22 cellular contexts compared by ENCODE assay signal in the genomic region with DNA sequence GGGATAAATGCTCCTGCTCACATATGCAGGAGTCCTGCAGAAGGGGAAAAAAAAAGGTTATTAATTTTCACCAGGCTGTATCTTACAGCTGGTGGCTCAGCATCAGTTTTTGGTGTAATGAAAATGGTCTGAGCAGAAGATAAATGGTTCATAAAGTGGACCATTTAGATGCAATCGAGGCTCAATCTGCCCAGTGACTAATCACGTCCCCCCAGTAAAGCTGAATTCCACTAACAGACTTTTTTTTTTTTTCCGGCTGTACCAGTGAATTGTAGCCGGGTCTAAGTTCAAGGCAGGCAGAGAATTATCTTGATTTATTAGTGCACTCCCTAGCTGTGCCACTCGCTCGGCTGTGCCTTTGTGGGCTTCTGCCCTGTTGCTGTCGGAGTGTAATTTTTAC.
"Had no signal": no experiment of that assay in that cellular context is flagged by ENCODE, and none has a peak within 500 bp of the region (broad histone marks: within the 10 kb centered on the region; RNA-seq: fewer than 3 reads in every experiment).

No MANE protein-coding gene starts in this region.

- H3K4me3 Mint-ChIP-seq: dendritic cell treated with granulocyte-macrophage colony-stimulating factor and Interleukin-4, amounts not matched to agents 40 ng/mL and 50 ng/mL, for 4 days; memory B cell; natural killer cell; stimulated activated effector memory CD8-positive, alpha-beta T cell treated with anti-CD3 and anti-CD28 coated beads, Interleukin-12 subunit alpha, Interleukin-12 subunit beta, amount 100 ng/mL, for 72 hours had no signal

- H3K4me1 Mint-ChIP-seq: memory B cell; stimulated activated effector memory CD8-positive, alpha-beta T cell treated with anti-CD3 and anti-CD28 coated beads, Interleukin-12 subunit alpha, Interleukin-12 subunit beta, amount 100 ng/mL, for 72 hours had no signal

- H3K36me3 ChIP-seq: colonic mucosa, neutrophil, pancreas, right lobe of liver, stomach, thyroid gland had no signal

- DNase-seq: colonic mucosa; effector CD8-positive, alpha-beta T cell; head of caudate nucleus; natural killer cell; pancreas; right lobe of liver; stimulated activated CD4-positive, alpha-beta T cell treated with anti-CD3 and anti-CD28 coated beads, Interleukin-12 subunit alpha, Interleukin-12 subunit beta, amount 100 ng/mL, for 4 hours; stimulated activated CD4-positive, alpha-beta T cell treated with anti-CD3 and anti-CD28 coated beads, Interleukin-1b, Interleukin-23, amount 100 ng/mL, for 48 hours; stimulated activated CD4-positive, alpha-beta T cell treated with anti-CD3 and anti-CD28 coated beads, Interleukin-4, amount 100 ng/mL, for 24 hours; stimulated activated naive CD4-positive, alpha-beta T cell treated with Interleukin-2 at 50 U/mL for 16 hours; stomach; thyroid gland had no signal

- H3K36me3 Mint-ChIP-seq: memory B cell; natural killer cell; stimulated activated effector memory CD8-positive, alpha-beta T cell treated with anti-CD3 and anti-CD28 coated beads, Interleukin-12 subunit alpha, Interleukin-12 subunit beta, amount 100 ng/mL, for 72 hours had no signal

- H3K27ac Mint-ChIP-seq: dendritic cell treated with granulocyte-macrophage colony-stimulating factor and Interleukin-4, amounts not matched to agents 40 ng/mL and 50 ng/mL, for 4 days; memory B cell; natural killer cell; stimulated activated effector memory CD8-positive, alpha-beta T cell treated with anti-CD3 and anti-CD28 coated beads, Interleukin-12 subunit alpha, Interleukin-12 subunit beta, amount 100 ng/mL, for 72 hours had no signal

- H3K4me1 ChIP-seq: colonic mucosa, pancreas, right lobe of liver, stomach, thyroid gland had no signal

- H3K27me3 ChIP-seq: colonic mucosa, neutrophil, pancreas, right lobe of liver, stomach, thyroid gland had no signal

- H3K27me3 Mint-ChIP-seq: dendritic cell treated with granulocyte-macrophage colony-stimulating factor and Interleukin-4, amounts not matched to agents 40 ng/mL and 50 ng/mL, for 4 days had no signal

- H3K9me3 Mint-ChIP-seq: dendritic cell treated with granulocyte-macrophage colony-stimulating factor and Interleukin-4, amounts not matched to agents 40 ng/mL and 50 ng/mL, for 4 days; memory B cell had no signal

- H3K27ac ChIP-seq: colonic mucosa, neutrophil, pancreas, right lobe of liver, stomach, thyroid gland had no signal

- H3K4me3 ChIP-seq: colonic mucosa, lung, pancreas, right lobe of liver, smooth muscle cell, stomach, thyroid gland had no signal

- H3K4me2 ChIP-seq: smooth muscle cell had no signal

- ATAC-seq: left lobe of liver; natural killer cell; pancreas; right lobe of liver; stimulated activated effector memory CD8-positive, alpha-beta T cell treated with anti-CD3 and anti-CD28 coated beads, Interleukin-12 subunit alpha, Interleukin-12 subunit beta, amount 100 ng/mL, for 72 hours had no signal

- FAIRE-seq: endothelial cell of umbilical vein, frontal cortex, keratinocyte, pancreas had no signal

- H3K9me3 ChIP-seq: colonic mucosa, neutrophil, pancreas, right lobe of liver, stomach, thyroid gland had no signal
